In the genomic region with DNA sequence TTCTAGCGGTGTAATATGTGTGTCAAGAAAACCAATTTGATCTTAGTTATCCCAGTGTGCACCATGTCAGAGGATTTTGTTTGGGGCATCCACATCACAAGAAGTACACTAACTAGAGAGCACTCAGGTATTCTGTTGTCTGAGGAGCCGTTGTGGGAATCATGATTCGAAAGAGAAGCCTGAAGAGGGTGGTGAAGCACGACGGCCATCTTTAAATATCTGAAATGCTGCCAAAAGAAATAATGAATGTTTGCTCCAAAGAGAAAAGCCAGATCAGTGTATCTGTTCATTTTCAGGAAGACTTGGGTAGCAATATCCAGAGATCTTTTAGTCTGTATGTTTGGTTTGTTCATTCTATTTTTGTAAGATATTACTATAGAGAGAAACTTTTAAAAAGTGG, we compare ENCODE assay signal across 16 cellular contexts.
DNase-seq lines count a peak whose midpoint lies in the region; ATAC-seq, FAIRE-seq and TF ChIP-seq lines count a peak whose summit lies in the region.
"Had no signal": no experiment of that assay in that cellular context is flagged by ENCODE, and none has a peak within 500 bp of the region (broad histone marks: within the 10 kb centered on the region; RNA-seq: fewer than 3 reads in every experiment).

No MANE protein-coding gene starts in this region.

- POLR2A ChIA-PET in A673 (lab: Charles Lee; ENCODE audit: low non-redundant PET) (no interaction called here), GM12878 (lab: Charles Lee) (no interaction called here)
- POLR2A ChIA-PET in activated CD4-positive, alpha-beta T cell treated with anti-CD3 and anti-CD28 coated beads for 36 hours (lab: Charles Lee) = no interaction called here

- DNase-seq in A673 (ENCODE audit: low spot score) = peak; percentile 17
- DNase-seq in EH (ENCODE audit: low read depth) = peak; percentile 52
- DNase-seq in GM12878 (ENCODE audit: low read depth, low spot score) = no peak
- no peak for DNase-seq in activated CD8-positive, alpha-beta memory T cell treated with anti-CD3 and anti-CD28 coated beads, Interleukin-2, amount 50 U/mL, for 48 hours
- no peak for DNase-seq in anterior cingulate cortex (lab: John Stamatoyannopoulos, UW)
- no peak for DNase-seq in activated CD4-positive, alpha-beta T cell treated with anti-CD3 and anti-CD28 coated beads for 36 hours
- DNase-seq: activated CD4-positive, alpha-beta T cell treated with anti-CD3 and anti-CD28 coated beads, Interleukin-2, amount 50 U/mL, for 48 hours; activated naive CD8-positive, alpha-beta T cell treated with anti-CD3 and anti-CD28 coated beads, Interleukin-2, amount 10 ng/mL, durations not matched to agents 7 days and 5 days; activated T-cell treated with anti-CD3 and anti-CD28 coated beads, Interleukin-2, amount 50 U/mL, for 48 hours; glutamatergic neuron; NCI-H1694; small intestine had no signal

- H3K36me3 ChIP-seq in A673 (ENCODE audit: insufficient read depth, low read length, poor library complexity, severe bottlenecking) (no peaks in the 10 kb centered on the region), GM12878 (ENCODE audit: control insufficient read depth in 2 of 2, insufficient read depth in 2 of 2, low read length in 1 of 2) (peaks cover 0 to 3% of the 10 kb centered on the region in 2 experiments; a peak in 1 of 4 replicates)

- no peak overlapping the region for H3K4me3 ChIP-seq in A673 (ENCODE audit: low read depth, low read length, poor library complexity, severe bottlenecking)
- H3K4me3 ChIP-seq in GM12878 = no peak overlapping the region

- no peak overlapping the region for H3K9ac ChIP-seq in GM12878 (ENCODE audit: control insufficient read depth, insufficient read depth, low read length)

- TF ChIP-seq POLR2A in GM12878 (IDR thresholded peaks at IDR 0.05; ENCODE audit: low read depth, low read length) = no peak

- TF ChIP-seq EP300 in GM12878 (IDR thresholded peaks at IDR 0.05; ENCODE audit: borderline replicate concordance in 1 of 2, control insufficient read depth in 1 of 2, low read depth in 2 of 2, low read length in 2 of 2) = no peak

- no peaks in the 10 kb centered on the region for H4K20me1 ChIP-seq in GM12878 (ENCODE audit: control insufficient read depth, insufficient read depth)

- no peak overlapping the region for H2AFZ ChIP-seq in GM12878 (ENCODE audit: control insufficient read depth, low read depth, low read length)

- H3K27me3 ChIP-seq in A673 (replicated peaks; ENCODE audit: insufficient read depth, low read depth, low read length, poor library complexity) (no peaks in the 10 kb centered on the region), GM12878 (replicated peaks in 1 of 2; ENCODE audit: control insufficient read depth in 2 of 2, insufficient read depth in 2 of 2, low read length in 1 of 2) (no peaks in the 10 kb centered on the region)

- SMC1A ChIA-PET in GM12878 (lab: Charles Lee; ENCODE audit: uncharacterized antibody, unreplicated experiment) = interaction anchor here (1.2 to 1.5 kb wide), 2 partner anchors 10 to 11 kb away, joined by 4 to 8 read pairs; no protein-coding TSS in a partner anchor

- no peak for TF ChIP-seq RAD21 in GM12878 (IDR thresholded peaks at IDR 0.05; ENCODE audit: insufficient read depth, low read depth, low read length)

- H3K4me1 ChIP-seq in A673 (ENCODE audit: insufficient read depth, low read length, poor library complexity, severe bottlenecking) = peaks cover 29% of the 10 kb centered on the region
- peaks cover 11% of the 10 kb centered on the region for H3K4me1 ChIP-seq in GM12878 (ENCODE audit: control insufficient read depth, insufficient read depth, low read length)

- in situ Hi-C loops in GM12878 (cut with MboI) = no loop called here

- no peak for FAIRE-seq in GM12878 (lab: Jason Lieb, UNC)
- FAIRE-seq: islet of Langerhans, small intestine had no signal

- H3K4me3 Mint-ChIP-seq in nephron = peak overlapping the region in 1 of 3 experiments; percentile 19
- H3K4me3 Mint-ChIP-seq in activated CD4-positive, alpha-beta T cell treated with anti-CD3 and anti-CD28 coated beads for 36 hours = no peak overlapping the region
- H3K4me3 Mint-ChIP-seq: activated naive CD8-positive, alpha-beta T cell treated with anti-CD3 and anti-CD28 coated beads, Interleukin-2, amount 10 ng/mL, durations not matched to agents 7 days and 5 days; stimulated activated memory B cell treated with anti-CD40 and anti-IgM and Interleukin-4, amounts not matched to agents 10 μg/mL and 1 μg/mL and 100 μg/mL, for 72 hours had no signal

- peaks cover 10% of the 10 kb centered on the region for H3K4me1 Mint-ChIP-seq in nephron
- peaks cover 33% of the 10 kb centered on the region for H3K4me1 Mint-ChIP-seq in activated CD4-positive, alpha-beta T cell treated with anti-CD3 and anti-CD28 coated beads for 36 hours

- no peaks in the 10 kb centered on the region for H3K27me3 Mint-ChIP-seq in nephron (ENCODE audit: low read depth)
- H3K27me3 Mint-ChIP-seq in activated CD4-positive, alpha-beta T cell treated with anti-CD3 and anti-CD28 coated beads for 36 hours = no peaks in the 10 kb centered on the region
- H3K27me3 Mint-ChIP-seq: activated naive CD8-positive, alpha-beta T cell treated with anti-CD3 and anti-CD28 coated beads, Interleukin-2, amount 10 ng/mL, durations not matched to agents 7 days and 5 days; stimulated activated memory B cell treated with anti-CD40 and anti-IgM and Interleukin-4, amounts not matched to agents 10 μg/mL and 1 μg/mL and 100 μg/mL, for 72 hours had no signal

- RAD21 ChIA-PET in GM12878 (lab: Charles Lee; ENCODE audit: unreplicated experiment) = no interaction called here

- ATAC-seq in GM12878 (no peak), HG03442 (IDR thresholded peaks at IDR 0.05; ENCODE audit: unreplicated experiment) (no peak)
- no peak for ATAC-seq in activated CD4-positive, alpha-beta T cell treated with anti-CD3 and anti-CD28 coated beads for 36 hours
- ATAC-seq: stimulated activated memory B cell treated with anti-CD40 and anti-IgM and Interleukin-4, amounts not matched to agents 10 μg/mL and 1 μg/mL and 100 μg/mL, for 72 hours had no signal

- H3K79me2 ChIP-seq in GM12878 (ENCODE audit: control insufficient read depth, insufficient read depth, low read length) = no peaks in the 10 kb centered on the region

- H3K36me3 Mint-ChIP-seq in nephron (ENCODE audit: low read depth) = peaks cover 13% of the 10 kb centered on the region
- peaks cover 11% of the 10 kb centered on the region for H3K36me3 Mint-ChIP-seq in activated CD4-positive, alpha-beta T cell treated with anti-CD3 and anti-CD28 coated beads for 36 hours (ENCODE audit: low read depth)

- CTCF ChIA-PET in A673 (lab: Charles Lee) = no interaction called here
- CTCF ChIA-PET in GM12878 (lab: Yijun Ruan, JAX) = interaction anchor here (1.0 to 1.9 kb wide), 3 partner anchors 13 to 106 kb away, joined by 3 to 6 read pairs (median 5); no protein-coding TSS in a partner anchor
- CTCF ChIA-PET in activated CD4-positive, alpha-beta T cell treated with anti-CD3 and anti-CD28 coated beads for 36 hours (lab: Charles Lee) = no interaction called here

- H3K9me3 ChIP-seq in A673 (ENCODE audit: low read depth, low read length, poor library complexity, severe bottlenecking) = no peaks in the 10 kb centered on the region
- H3K9me3 ChIP-seq in GM12878 (replicated peaks; ENCODE audit: control insufficient read depth, insufficient read depth, low read length) = no peaks in the 10 kb centered on the region

- no peak for TF ChIP-seq CTCF in A673 (conservative IDR thresholded peaks at IDR 0.05; ENCODE audit: low read depth, low read length)
- no peak for TF ChIP-seq CTCF in GM12878 (IDR thresholded peaks at IDR 0.05 in 2 of 3, conservative IDR thresholded peaks at IDR 0.05 in 1 of 3; ENCODE audit: control insufficient read depth in 2 of 3, extremely low read depth in 1 of 3, insufficient read depth in 1 of 3, low read depth in 3 of 3, low read length in 3 of 3)
- TF ChIP-seq CTCF in nephron (IDR thresholded peaks at IDR 0.05; ENCODE audit: unreplicated experiment in 3 of 3) = no peak

- BruUV-seq in A673 (replicated peaks; lab: Mats Ljungman, UMichigan) (no TSS peak), GM12878 (replicated peaks; lab: Mats Ljungman, UMichigan) (no TSS peak)

- WGBS in GM12878 (ENCODE audit: insufficient coverage, insufficient replicate concordance, low lambda C conversion rate, missing lambda C conversion rate) = 59% methylated on average over 5 of the region's 5 CpGs

- H3K9me3 Mint-ChIP-seq in nephron = no peaks in the 10 kb centered on the region
- H3K9me3 Mint-ChIP-seq in activated CD4-positive, alpha-beta T cell treated with anti-CD3 and anti-CD28 coated beads for 36 hours (ENCODE audit: low read depth) = no peaks in the 10 kb centered on the region
- H3K9me3 Mint-ChIP-seq: activated naive CD8-positive, alpha-beta T cell treated with anti-CD3 and anti-CD28 coated beads, Interleukin-2, amount 10 ng/mL, durations not matched to agents 7 days and 5 days; stimulated activated memory B cell treated with anti-CD40 and anti-IgM and Interleukin-4, amounts not matched to agents 10 μg/mL and 1 μg/mL and 100 μg/mL, for 72 hours had no signal

- H3K27ac ChIP-seq in A673 (ENCODE audit: low read depth, low read length, poor library complexity, severe bottlenecking) (no peak overlapping the region), GM12878 (ENCODE audit: control insufficient read depth, insufficient read depth) (no peak overlapping the region)

- no peak overlapping the region for H3K4me2 ChIP-seq in GM12878 (ENCODE audit: control insufficient read depth, insufficient read depth)

- peak overlapping the region in 2 of 3 experiments; percentile 85 to 91 for H3K27ac Mint-ChIP-seq in nephron
- H3K27ac Mint-ChIP-seq in activated CD4-positive, alpha-beta T cell treated with anti-CD3 and anti-CD28 coated beads for 36 hours = no peak overlapping the region
- H3K27ac Mint-ChIP-seq: activated naive CD8-positive, alpha-beta T cell treated with anti-CD3 and anti-CD28 coated beads, Interleukin-2, amount 10 ng/mL, durations not matched to agents 7 days and 5 days; stimulated activated memory B cell treated with anti-CD40 and anti-IgM and Interleukin-4, amounts not matched to agents 10 μg/mL and 1 μg/mL and 100 μg/mL, for 72 hours had no signal

- intact Hi-C loops in A673 (cut with micrococcal nuclease; ENCODE audit: unreplicated experiment) (no loop called here), GM12878 (cut with micrococcal nuclease; ENCODE audit: unreplicated experiment) (no loop called here)
- intact Hi-C loops in activated CD4-positive, alpha-beta T cell treated with anti-CD3 and anti-CD28 coated beads for 36 hours (cut with DNase I, micrococcal nuclease) = loop anchor here in 1 of 2 experiments (10.0 kb wide), 1 partner anchor 221 kb away; no protein-coding TSS in a partner anchor

TF ChIP-seq in GM12878, 131 proteins besides CTCF, POLR2A, EP300 and RAD21:
- TF ChIP-seq POU2F2 (IDR thresholded peaks at IDR 0.05; ENCODE audit: borderline replicate concordance, low read depth, low read length) (no peak), YY1 (IDR thresholded peaks at IDR 0.05; ENCODE audit: low read depth, low read length) (0 out of 2 replicates have a peak, but pooled peaks have one; percentile 35)

Comparison
In these comparisons a context has a peak if more than half of its experiments do, and no peak if none do; other contexts are left out.
1. DNase-seq: peak in A673 (single experiment) and EH (single experiment); none in GM12878 (single experiment), activated CD8-positive, alpha-beta memory T cell treated with anti-CD3 and anti-CD28 coated beads, Interleukin-2, amount 50 U/mL, for 48 hours (single experiment), anterior cingulate cortex (0 of 58) and activated CD4-positive, alpha-beta T cell treated with anti-CD3 and anti-CD28 coated beads for 36 hours (single experiment).